30 cellular contexts compared by ENCODE assay signal in genomic region chr13:37348916-37349653, GRCh38.
A peak's percentile ranks its signal among the peaks of the same experiment; 100 is the strongest.
DNase-seq lines count a peak whose midpoint lies in the region; ATAC-seq, FAIRE-seq and TF ChIP-seq lines count a peak whose summit lies in the region.
"Had no signal": no experiment of that assay in that cellular context is flagged by ENCODE, and none has a peak within 500 bp of the region (broad histone marks: within the 10 kb centered on the region; RNA-seq: fewer than 3 reads in every experiment).

No MANE protein-coding gene starts in this region.

- H3K4me3 ChIP-seq in AG04450 (ENCODE audit: low read depth, low read length) (no peak overlapping the region), LNCaP clone FGC (ENCODE audit: low read depth, low read length) (no peak overlapping the region), ascending aorta (no peak overlapping the region), kidney (ENCODE audit: low read length in 2 of 2) (no peak overlapping the region), OCI-LY7 (ENCODE audit: low read depth, low read length, poor library complexity, severe bottlenecking) (no peak overlapping the region)
- H3K4me3 ChIP-seq: BLaER1, lung, right atrium auricular region, suprapubic skin, upper lobe of right lung had no signal

- H3K4me1 ChIP-seq in ascending aorta (no peaks in the 10 kb centered on the region), kidney (ENCODE audit: control insufficient read depth in 1 of 2, insufficient read depth in 1 of 2, low read depth in 1 of 2, low read length in 2 of 2) (no peaks in the 10 kb centered on the region), OCI-LY7 (ENCODE audit: insufficient read depth, low read length, poor library complexity, severe bottlenecking) (no peaks in the 10 kb centered on the region)
- H3K4me1 ChIP-seq: BLaER1, parathyroid adenoma, right atrium auricular region, suprapubic skin, upper lobe of right lung had no signal

- intact Hi-C loops in ascending aorta (cut with DNase I), result no loop called here
- intact Hi-C loops in kidney (cut with DNase I), result no loop called here
- intact Hi-C loops in OCI-LY7 (cut with micrococcal nuclease; ENCODE audit: unreplicated experiment), result no loop called here

- H3K4me2 ChIP-seq in OCI-LY7 (ENCODE audit: low read length), result no peak overlapping the region
- H3K4me2 ChIP-seq: BLaER1 had no signal

- no peaks in the 10 kb centered on the region for H3K9me2 ChIP-seq in OCI-LY7 (ENCODE audit: insufficient read depth, low read length)

- H3K27ac ChIP-seq in AG04450 (ENCODE audit: low read depth, low read length) (no peak overlapping the region), ascending aorta (no peak overlapping the region), kidney (ENCODE audit: low read depth in 2 of 2, low read length in 2 of 2) (no peak overlapping the region), OCI-LY7 (ENCODE audit: low read depth, low read length, poor library complexity, severe bottlenecking) (no peak overlapping the region)
- H3K27ac ChIP-seq: BLaER1, parathyroid adenoma, right atrium auricular region, suprapubic skin, upper lobe of right lung, WERI-Rb-1 had no signal

- CTCF ChIA-PET in AG04450 (lab: Charles Lee) (no interaction called here), OCI-LY7 (lab: Charles Lee; ENCODE audit: unreplicated experiment) (no interaction called here)

- no peak for ATAC-seq in GM19467 (IDR thresholded peaks at IDR 0.05; ENCODE audit: unreplicated experiment)
- ATAC-seq: activated naive CD8-positive, alpha-beta T cell treated with anti-CD3 and anti-CD28 coated beads, Interleukin-2, amount 50 U/mL, for 24 hours; stimulated activated naive B cell treated with anti-CD40 and anti-IgM and Interleukin-4, amounts not matched to agents 10 μg/mL and 1 μg/mL and 100 μg/mL, for 72 hours; upper lobe of right lung had no signal

- no peaks in the 10 kb centered on the region for H3K79me2 ChIP-seq in OCI-LY7 (ENCODE audit: insufficient read depth, low read depth, low read length)
- H3K79me2 ChIP-seq: parathyroid adenoma had no signal

- no peaks in the 10 kb centered on the region for H3K27me3 ChIP-seq in AG04450 (ENCODE audit: control insufficient read depth, insufficient read depth, low read length)
- H3K27me3 ChIP-seq in ascending aorta, result no peaks in the 10 kb centered on the region
- H3K27me3 ChIP-seq: BLaER1, right atrium auricular region, suprapubic skin, upper lobe of right lung had no signal

- no peak overlapping the region for H2AFZ ChIP-seq in OCI-LY7 (ENCODE audit: low read length)
- H2AFZ ChIP-seq: parathyroid adenoma had no signal

- no peaks in the 10 kb centered on the region for H3K9me3 ChIP-seq in AG04450 (ENCODE audit: control insufficient read depth, insufficient read depth, low read length)
- no peaks in the 10 kb centered on the region for H3K9me3 ChIP-seq in ascending aorta
- no peaks in the 10 kb centered on the region for H3K9me3 ChIP-seq in kidney (ENCODE audit: control insufficient read depth in 1 of 2, low read length in 2 of 2)
- no peaks in the 10 kb centered on the region for H3K9me3 ChIP-seq in OCI-LY7 (ENCODE audit: low read length)
- H3K9me3 ChIP-seq: BLaER1, suprapubic skin, upper lobe of right lung had no signal

- H3K9ac ChIP-seq in kidney (ENCODE audit: low read length in 2 of 2), result no peak overlapping the region
- H3K9ac ChIP-seq: BLaER1, parathyroid adenoma had no signal

- POLR2A ChIA-PET in AG04450 (lab: Yijun Ruan, JAX), result no interaction called here
- POLR2A ChIA-PET in OCI-LY7 (lab: Charles Lee), result no interaction called here

- no peaks in the 10 kb centered on the region for H4K20me1 ChIP-seq in OCI-LY7 (ENCODE audit: insufficient read depth, low read length)
- H4K20me1 ChIP-seq: BLaER1 had no signal

- peak; percentile 8 for DNase-seq in AG04450 (ENCODE audit: low read depth, low spot score)
- peak; percentile 34 for DNase-seq in LNCaP clone FGC (ENCODE audit: low read depth)
- DNase-seq in NCI-H748 treated with DMSO at 0.1 percent for 48 hours (lab: John Stamatoyannopoulos, UW), result peak; percentile 48
- DNase-seq in fibroblast of peridontal ligament (ENCODE audit: extremely low read depth), result peak; percentile 65
- no peak for DNase-seq in ascending aorta (ENCODE audit: low spot score in 2 of 2)
- no peak for DNase-seq in kidney
- DNase-seq in OCI-LY7 (ENCODE audit: low spot score), result no peak
- DNase-seq: activated CD4-positive, alpha-beta T cell treated with anti-CD3 and anti-CD28 coated beads, Interleukin-2, amount 10 ng/mL, durations not matched to agents 24 days and 14 days; activated naive CD8-positive, alpha-beta T cell treated with anti-CD3 and anti-CD28 coated beads, Interleukin-2, amount 50 U/mL, for 24 hours; activated T-cell treated with anti-CD3 and anti-CD28 coated beads, Interleukin-2, amount 50 U/mL, for 24 hours; DMS79 treated with DMSO at 0.1 percent for 48 hours; glutamatergic neuron; H9; KBM-7; MM.1S; NCI-H146; SIG-M5; stimulated activated CD4-positive, alpha-beta T cell treated with anti-CD3 and anti-CD28 coated beads, Interleukin-12 subunit alpha, Interleukin-12 subunit beta, amount 100 ng/mL, for 4 hours; stimulated activated CD4-positive, alpha-beta T cell treated with anti-CD3 and anti-CD28 coated beads, Interleukin-4, amount 100 ng/mL, for 24 hours; stimulated activated naive B cell treated with anti-CD40 and anti-IgM and Interleukin-4, amounts not matched to agents 10 μg/mL and 1 μg/mL and 100 μg/mL, for 72 hours; upper lobe of right lung; WERI-Rb-1 had no signal

- TF ChIP-seq CTCF in AG04450 (IDR thresholded peaks at IDR 0.05; ENCODE audit: low read depth, low read length), result no peak
- TF ChIP-seq CTCF in LNCaP clone FGC (IDR thresholded peaks at IDR 0.05; ENCODE audit: control insufficient read depth, extremely low read depth, insufficient read depth), result no peak
- no peak for TF ChIP-seq CTCF in ascending aorta (IDR thresholded peaks at IDR 0.05)
- no peak for TF ChIP-seq CTCF in kidney (IDR thresholded peaks at IDR 0.05; ENCODE audit: borderline replicate concordance, extremely low read depth, insufficient read depth)
- no peak for TF ChIP-seq CTCF in OCI-LY7 (conservative IDR thresholded peaks at IDR 0.05; ENCODE audit: low read length)

- FAIRE-seq in kidney (lab: Jason Lieb, UNC), result no peak
- FAIRE-seq: endothelial cell of umbilical vein, HTR-8/SVneo had no signal

- H3K36me3 ChIP-seq in ascending aorta (no peaks in the 10 kb centered on the region), kidney (ENCODE audit: control insufficient read depth in 1 of 2, insufficient read depth in 2 of 2, low read length in 2 of 2) (no peaks in the 10 kb centered on the region), OCI-LY7 (ENCODE audit: insufficient read depth, low read length) (no peaks in the 10 kb centered on the region)
- H3K36me3 ChIP-seq: BLaER1, right atrium auricular region, suprapubic skin, upper lobe of right lung, WERI-Rb-1 had no signal

- no TSS peak for BruUV-seq in OCI-LY7 (replicated peaks; lab: Mats Ljungman, UMichigan)

Comparison
In these comparisons a context has a peak if more than half of its experiments do, and no peak if none do; other contexts are left out.
1. DNase-seq: peak in AG04450 (single experiment), LNCaP clone FGC (single experiment), NCI-H748 treated with DMSO at 0.1 percent for 48 hours (single experiment) and fibroblast of peridontal ligament (single experiment); none in ascending aorta (0 of 2), kidney (single experiment) and OCI-LY7 (single experiment).